Comparison of ENCODE assay signal across 8 cellular contexts in genomic region chr4:141132689-141133145, GRCh38. TPM values are rescaled to one million over a fixed set of nuclear protein-coding genes. Genes with fewer than 3 reads are reported as not detected.
A peak's percentile ranks its signal among the peaks of the same experiment; 100 is the strongest.
DNase-seq lines count a peak whose midpoint lies in the region; ATAC-seq and TF ChIP-seq lines count a peak whose summit lies in the region.

No MANE protein-coding gene starts in this region.

- DNase-seq in EL, result peak; percentile 50
- DNase-seq in LNCaP clone FGC (ENCODE audit: low read depth), result no peak
- DNase-seq in choroid plexus epithelial cell (ENCODE audit: low read depth), result no peak
- peak; percentile 45 for DNase-seq in left lobe of liver (ENCODE audit: low spot score)
- peak in 29 of 49 donors; percentile 4 to 58 (median 30) for DNase-seq in substantia nigra (lab: John Stamatoyannopoulos, UW)
- DNase-seq in UCSD-AML1 (lab: John Stamatoyannopoulos, UW; ENCODE audit: unreplicated experiment), result no peak

- TF ChIP-seq CTCF in LNCaP clone FGC (IDR thresholded peaks at IDR 0.05; ENCODE audit: control insufficient read depth, extremely low read depth, insufficient read depth) (no peak), choroid plexus epithelial cell (conservative IDR thresholded peaks at IDR 0.05; ENCODE audit: low read depth, low read length) (no peak)

- peak; percentile 19 for ATAC-seq in GM21515 (IDR thresholded peaks at IDR 0.05; ENCODE audit: unreplicated experiment)
- ATAC-seq in left lobe of liver, result peak; percentile 50
- ATAC-seq in GM18861 (IDR thresholded peaks at IDR 0.05; ENCODE audit: unreplicated experiment), result no peak

- H3K27ac ChIP-seq in substantia nigra (ENCODE audit: low read depth, low read length, poor library complexity, severe bottlenecking), result peak overlapping the region; percentile 27

- H3K4me3 ChIP-seq in LNCaP clone FGC (ENCODE audit: low read depth, low read length), result peak overlapping the region; percentile 63
- peak overlapping the region; percentile 64 for H3K4me3 ChIP-seq in choroid plexus epithelial cell (ENCODE audit: low read depth, low read length)

RNA-seq across cellular contexts. Expression of gene RNF150, which starts 0.6 kb away (rescaled TPM):
- total RNA-seq in left lobe of liver, result 1.4 TPM

Comparison
In these comparisons a context has a peak if more than half of its experiments do, and no peak if none do; other contexts are left out.
1. DNase-seq: peak in EL (single experiment), left lobe of liver (single experiment) and substantia nigra (29 of 49); none in LNCaP clone FGC (single experiment), choroid plexus epithelial cell (single experiment) and UCSD-AML1 (single experiment).